Comparison of ENCODE assay signal across 34 cellular contexts in genomic region chr12:115064296-115064695, GRCh38.
"Had no signal": no experiment of that assay in that cellular context is flagged by ENCODE, and none has a peak within 500 bp of the region (broad histone marks: within the 10 kb centered on the region; RNA-seq: fewer than 3 reads in every experiment).

No MANE protein-coding gene starts in this region.

- H3K4me3 ChIP-seq: MG63 had no signal

- H3K27me3 ChIP-seq: MG63 had no signal

- H3K9me3 ChIP-seq: MG63 had no signal

- H3K36me3 ChIP-seq: MG63 had no signal

- DNase-seq: Karpas-422, Kasumi-1, MG63, MM.1S, MV-4-11, NCI-H1048, NCI-H1092, NCI-H1092 treated with DMSO at 0.1 percent for 48 hours, NCI-H1105, NCI-H1105 treated with DMSO at 0.1 percent for 48 hours, NCI-H1417, NCI-H1417 treated with DMSO at 0.1 percent for 48 hours, NCI-H1436, NCI-H1436 treated with DMSO at 0.1 percent for 48 hours, NCI-H146, NCI-H1694, NCI-H1694 treated with DMSO at 0.1 percent for 48 hours, NCI-H187, NCI-H187 treated with DMSO at 0.1 percent for 48 hours, NCI-H1930, NCI-H2029, NCI-H2029 treated with DMSO at 0.1 percent for 48 hours, NCI-H2081, NCI-H2081 treated with DMSO at 0.1 percent for 48 hours, NCI-H2107, NCI-H2171, NCI-H2171 treated with DMSO at 0.1 percent for 48 hours, NCI-H2227 treated with DMSO at 0.1 percent for 48 hours, NCI-H226, NCI-H345, NCI-H446, NCI-H446 treated with DMSO at 0.1 percent for 48 hours, NCI-H510A, NCI-H510A treated with DMSO at 0.1 percent for 48 hours had no signal
